In genomic region chr17:77285594-77286390, GRCh38 we compare ENCODE assay signal across 9 cellular contexts.
A peak's percentile ranks its signal among the peaks of the same experiment; 100 is the strongest.
DNase-seq lines count a peak whose midpoint lies in the region; ATAC-seq and TF ChIP-seq lines count a peak whose summit lies in the region.
"Had no signal": no experiment of that assay in that cellular context is flagged by ENCODE, and none has a peak within 500 bp of the region (broad histone marks: within the 10 kb centered on the region; RNA-seq: fewer than 3 reads in every experiment).

No MANE protein-coding gene starts in this region.

- ATAC-seq in upper lobe of right lung (peak; percentile 75), HG02571 (IDR thresholded peaks at IDR 0.05; ENCODE audit: unreplicated experiment) (no peak), GM18520 (IDR thresholded peaks at IDR 0.05; ENCODE audit: unreplicated experiment) (no peak)

- peaks cover 24% of the 10 kb centered on the region for H3K27me3 Mint-ChIP-seq in activated CD4-positive, alpha-beta T cell treated with anti-CD3 and anti-CD28 coated beads, Interleukin-2, amount 10 ng/mL, durations not matched to agents 24 days and 14 days
- H3K27me3 Mint-ChIP-seq: activated B cell treated with CpG ODN at 0.5 μM for 24 hours had no signal

- H3K9me3 ChIP-seq in adrenal gland (replicated peaks in 1 of 3) = no peaks in the 10 kb centered on the region
- no peaks in the 10 kb centered on the region for H3K9me3 ChIP-seq in upper lobe of right lung

- peak; percentile 62 for DNase-seq in activated CD4-positive, alpha-beta T cell treated with anti-CD3 and anti-CD28 coated beads, Interleukin-2, amount 10 ng/mL, durations not matched to agents 24 days and 14 days
- DNase-seq in activated CD4-positive, alpha-beta T cell treated with anti-CD3 and anti-CD28 coated beads, Interleukin-2, amount 50 U/mL, for 1 hour = no peak
- DNase-seq in adrenal gland (peak; percentile 45 to 82 (median 68)), left kidney (ENCODE audit: low read depth, low spot score) (peak; percentile 54), upper lobe of right lung (peak; percentile 94)
- DNase-seq in activated CD8-positive, alpha-beta memory T cell treated with anti-CD3 and anti-CD28 coated beads for 24 hours = no peak
- DNase-seq: activated B cell treated with CpG ODN at 0.5 μM for 24 hours had no signal

- H3K27ac ChIP-seq in adrenal gland (peak overlapping the region in 2 of 5 donors; percentile 93 to 95), upper lobe of right lung (peak overlapping the region; percentile 76)

- H3K27ac Mint-ChIP-seq in activated CD4-positive, alpha-beta T cell treated with anti-CD3 and anti-CD28 coated beads, Interleukin-2, amount 10 ng/mL, durations not matched to agents 24 days and 14 days = no peak overlapping the region
- H3K27ac Mint-ChIP-seq: activated B cell treated with CpG ODN at 0.5 μM for 24 hours had no signal

- H3K27me3 ChIP-seq in adrenal gland = no peaks in the 10 kb centered on the region
- H3K27me3 ChIP-seq in upper lobe of right lung = no peaks in the 10 kb centered on the region

- H3K9me3 Mint-ChIP-seq in activated CD4-positive, alpha-beta T cell treated with anti-CD3 and anti-CD28 coated beads, Interleukin-2, amount 10 ng/mL, durations not matched to agents 24 days and 14 days = no peaks in the 10 kb centered on the region
- H3K9me3 Mint-ChIP-seq: activated B cell treated with CpG ODN at 0.5 μM for 24 hours had no signal

- intact Hi-C loops in activated CD4-positive, alpha-beta T cell treated with anti-CD3 and anti-CD28 coated beads, Interleukin-2, amount 10 ng/mL, durations not matched to agents 24 days and 14 days (cut with micrococcal nuclease) = no loop called here
- intact Hi-C loops in adrenal gland (cut with DNase I) = no loop called here
- intact Hi-C loops in upper lobe of right lung (cut with DNase I) = no loop called here

- H3K36me3 ChIP-seq in adrenal gland (replicated peaks in 1 of 2) = no peaks in the 10 kb centered on the region
- no peaks in the 10 kb centered on the region for H3K36me3 ChIP-seq in upper lobe of right lung

- H3K4me3 ChIP-seq in adrenal gland (no peak overlapping the region), upper lobe of right lung (no peak overlapping the region)

- no peak for TF ChIP-seq CTCF in adrenal gland (IDR thresholded peaks at IDR 0.05)
- TF ChIP-seq CTCF in upper lobe of right lung (IDR thresholded peaks at IDR 0.05) = no peak

- H3K4me1 Mint-ChIP-seq in activated CD4-positive, alpha-beta T cell treated with anti-CD3 and anti-CD28 coated beads, Interleukin-2, amount 10 ng/mL, durations not matched to agents 24 days and 14 days = peaks cover 17% of the 10 kb centered on the region

- H3K4me3 Mint-ChIP-seq in activated CD4-positive, alpha-beta T cell treated with anti-CD3 and anti-CD28 coated beads, Interleukin-2, amount 10 ng/mL, durations not matched to agents 24 days and 14 days = no peak overlapping the region
- H3K4me3 Mint-ChIP-seq: activated B cell treated with CpG ODN at 0.5 μM for 24 hours had no signal

- no peaks in the 10 kb centered on the region for H3K36me3 Mint-ChIP-seq in activated CD4-positive, alpha-beta T cell treated with anti-CD3 and anti-CD28 coated beads, Interleukin-2, amount 10 ng/mL, durations not matched to agents 24 days and 14 days (ENCODE audit: low read depth)

- H3K4me1 ChIP-seq in adrenal gland (replicated peaks in 1 of 2) (peaks cover 26 to 49% of the 10 kb centered on the region in 2 donors), upper lobe of right lung (peaks cover 26% of the 10 kb centered on the region)

- WGBS in adrenal gland, 4 donors = 71 to 83% (median 76%) methylated on average over 19 to 34 of the region's 34 CpGs

- TF ChIP-seq POLR2A in adrenal gland (IDR thresholded peaks at IDR 0.05) = no peak

Comparison
In these comparisons a context has a peak if more than half of its experiments do, and no peak if none do; other contexts are left out.
1. DNase-seq: peak in activated CD4-positive, alpha-beta T cell treated with anti-CD3 and anti-CD28 coated beads, Interleukin-2, amount 10 ng/mL, durations not matched to agents 24 days and 14 days (single experiment), adrenal gland (7 of 7), left kidney (single experiment) and upper lobe of right lung (single experiment); none in activated CD4-positive, alpha-beta T cell treated with anti-CD3 and anti-CD28 coated beads, Interleukin-2, amount 50 U/mL, for 1 hour (single experiment) and activated CD8-positive, alpha-beta memory T cell treated with anti-CD3 and anti-CD28 coated beads for 24 hours (single experiment).